In genomic region chr22:48474881-48475280, GRCh38 we compare ENCODE assay signal across 1 cellular context.
TF ChIP-seq lines count a peak whose summit lies in the region.

No MANE protein-coding gene starts in this region.

TF ChIP-seq in H1, 55 proteins besides CTCF, POLR2A, EP300 and RAD21:
- TF ChIP-seq NANOG (IDR thresholded peaks at IDR 0.05; ENCODE audit: insufficient read depth, low read depth, low read length, poor library complexity, severe bottlenecking) (no peak), GTF2F1 (IDR thresholded peaks at IDR 0.05; ENCODE audit: borderline replicate concordance, low read depth, low read length) (no peak), SIN3A (conservative IDR thresholded peaks at IDR 0.05 in 1 of 2, IDR thresholded peaks at IDR 0.05 in 1 of 2; ENCODE audit: low read depth in 1 of 2, low read length in 2 of 2) (no peak), ATF2 (IDR thresholded peaks at IDR 0.05; ENCODE audit: low read length) (no peak), SP4 (IDR thresholded peaks at IDR 0.05; ENCODE audit: low read length) (no peak), KDM5A (IDR thresholded peaks at IDR 0.05; ENCODE audit: low read length) (no peak), HDAC2 (IDR thresholded peaks at IDR 0.05; ENCODE audit: borderline replicate concordance in 1 of 2, low read depth in 2 of 2, low read length in 2 of 2) (no peak), JUND (IDR thresholded peaks at IDR 0.05; ENCODE audit: low read length) (no peak), MAFK (IDR thresholded peaks at IDR 0.05; ENCODE audit: low read depth, low read length) (no peak), BCL11A (IDR thresholded peaks at IDR 0.05; ENCODE audit: low read depth in 2 of 2, low read length in 2 of 2) (no peak), CTBP2 (IDR thresholded peaks at IDR 0.05; ENCODE audit: borderline replicate concordance, insufficient read depth, insufficient read length, low read length) (no peak), TCF12 (IDR thresholded peaks at IDR 0.05; ENCODE audit: low read depth, low read length) (no peak), NRF1 (IDR thresholded peaks at IDR 0.05; ENCODE audit: low read depth, low read length) (no peak), EZH2 (IDR thresholded peaks at IDR 0.05; ENCODE audit: low read depth, low read length, severe bottlenecking) (no peak), JUN (IDR thresholded peaks at IDR 0.05; ENCODE audit: low read depth, low read length) (no peak), SP1 (IDR thresholded peaks at IDR 0.05; ENCODE audit: low read depth, low read length) (no peak), EGR1 (IDR thresholded peaks at IDR 0.05; ENCODE audit: borderline replicate concordance, low read depth, low read length) (no peak), TAF1 (IDR thresholded peaks at IDR 0.05; ENCODE audit: low read depth, low read length) (no peak), CBX5 (IDR thresholded peaks at IDR 0.05; ENCODE audit: low read depth, low read length) (no peak)
